In genomic region chr15:94306700-94307650, GRCh38 we compare ENCODE assay signal across 8 cellular contexts.
DNase-seq lines count a peak whose midpoint lies in the region; ATAC-seq and TF ChIP-seq lines count a peak whose summit lies in the region.

No MANE protein-coding gene starts in this region.

- no peaks in the 10 kb centered on the region for H3K27me3 Mint-ChIP-seq in Calu3 (ENCODE audit: unreplicated experiment)

- H3K36me3 Mint-ChIP-seq in Calu3 (ENCODE audit: insufficient read depth, unreplicated experiment), result no peaks in the 10 kb centered on the region

- no peak overlapping the region for H3K27ac ChIP-seq in prostate gland

- H3K36me3 ChIP-seq in prostate gland, result no peaks in the 10 kb centered on the region

- intact Hi-C loops in prostate gland (cut with DNase I) (no loop called here), Calu3 (cut with micrococcal nuclease; ENCODE audit: unreplicated experiment) (no loop called here)

- no peaks in the 10 kb centered on the region for H3K27me3 ChIP-seq in prostate gland (replicated peaks; ENCODE audit: insufficient read depth)

- TF ChIP-seq CTCF in NB4 (IDR thresholded peaks at IDR 0.05; ENCODE audit: low read depth, low read length) (no peak), prostate gland (IDR thresholded peaks at IDR 0.05) (no peak), Calu3 (IDR thresholded peaks at IDR 0.05; ENCODE audit: unreplicated experiment) (no peak)

- no TSS peak for BruUV-seq in Calu3 (replicated peaks; lab: Mats Ljungman, UMichigan)

- H3K4me3 ChIP-seq in NB4 (ENCODE audit: low read depth, low read length) (no peak overlapping the region), prostate gland (no peak overlapping the region)

- H3K9me3 ChIP-seq in prostate gland, result no peaks in the 10 kb centered on the region

- no peak overlapping the region for H3K4me3 Mint-ChIP-seq in Calu3 (ENCODE audit: low read depth, unreplicated experiment)

- H3K9me3 Mint-ChIP-seq in Calu3 (ENCODE audit: low read depth, unreplicated experiment), result no peaks in the 10 kb centered on the region

- H3K27ac Mint-ChIP-seq in Calu3 (ENCODE audit: unreplicated experiment), result no peak overlapping the region

- ATAC-seq in GM18858 (IDR thresholded peaks at IDR 0.05; ENCODE audit: unreplicated experiment) (peak; percentile 91), HG02571 (IDR thresholded peaks at IDR 0.05; ENCODE audit: unreplicated experiment) (peak; percentile 74)

- peaks cover 4% of the 10 kb centered on the region for H3K4me1 Mint-ChIP-seq in Calu3 (ENCODE audit: low read depth, unreplicated experiment)

- CTCF ChIA-PET in Calu3 (lab: Charles Lee), result interaction anchor here (1.6 kb wide), 1 partner anchor 17 kb away, joined by 3 read pairs; no protein-coding TSS in a partner anchor

- TF ChIP-seq POLR2A in NB4 (IDR thresholded peaks at IDR 0.05; ENCODE audit: extremely low read depth, insufficient read length) (no peak), prostate gland (IDR thresholded peaks at IDR 0.05) (no peak)

- peak; percentile 51 for DNase-seq in NB4 (ENCODE audit: low read depth)
- DNase-seq in glomerular visceral epithelial cell (ENCODE audit: extremely low spot score), result peak; percentile 71
- DNase-seq in prostate gland (ENCODE audit: low spot score), result no peak
- DNase-seq in T-helper 9 cell, result no peak
- no peak for DNase-seq in stimulated activated CD4-positive, alpha-beta T cell treated with anti-CD3 and anti-CD28 coated beads, Interleukin-2, amount 100 ng/mL, for 48 hours
- DNase-seq in Calu3, result no peak

- WGBS in prostate gland, result 85% methylated on average over 13 of the region's 13 CpGs

- H3K4me1 ChIP-seq in prostate gland (replicated peaks), result no peaks in the 10 kb centered on the region

Comparison
In these comparisons a context has a peak if more than half of its experiments do, and no peak if none do; other contexts are left out.
1. DNase-seq: peak in NB4 (single experiment) and glomerular visceral epithelial cell (single experiment); none in prostate gland (single experiment), T-helper 9 cell (single experiment), stimulated activated CD4-positive, alpha-beta T cell treated with anti-CD3 and anti-CD28 coated beads, Interleukin-2, amount 100 ng/mL, for 48 hours (0 of 2) and Calu3 (single experiment).